ENCODE assay signal across 8 cellular contexts in the genomic region with DNA sequence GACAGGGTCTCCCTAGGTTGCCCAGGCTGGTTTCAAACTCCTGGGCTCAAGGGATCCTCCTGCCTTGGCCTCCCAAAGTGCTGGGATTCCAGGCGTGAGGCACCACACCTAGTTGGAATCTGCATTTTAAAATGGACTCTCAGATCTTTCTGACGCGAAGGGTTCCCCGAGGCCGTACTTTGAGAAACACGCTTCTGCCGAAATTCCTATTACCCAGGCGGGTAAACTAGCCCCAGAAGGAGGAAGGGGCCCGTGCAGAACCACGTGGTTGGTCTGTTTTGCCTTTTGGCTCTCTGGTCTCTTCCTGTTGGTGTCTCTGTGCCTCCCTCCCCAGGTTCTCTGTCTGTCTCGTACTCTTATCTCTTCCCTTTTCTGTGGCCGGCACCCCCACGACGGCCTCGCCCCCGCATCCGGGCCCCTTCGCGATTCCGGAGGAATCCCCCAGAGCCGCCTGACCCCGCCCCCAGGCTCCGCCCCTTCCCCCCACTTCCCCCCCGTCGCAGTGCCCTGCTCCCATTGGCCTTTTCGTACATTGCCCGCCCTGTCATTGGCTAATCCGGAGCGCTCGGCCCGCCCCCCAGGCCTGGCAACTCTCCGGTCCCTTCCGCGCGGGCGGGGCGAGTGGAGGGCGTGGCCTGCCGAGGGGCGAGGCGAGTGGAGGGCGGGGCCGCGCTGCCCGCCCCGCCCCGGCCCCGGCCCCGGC. TPM values are rescaled to one million over a fixed set of nuclear protein-coding genes. Genes with fewer than 3 reads are reported as not detected.
DNase-seq lines count a peak whose midpoint lies in the region; ATAC-seq and TF ChIP-seq lines count a peak whose summit lies in the region.

TSS of gene TNFAIP8L1 (plus strand) at position 689 of the 703 bp plus-strand sequence. CDS start 12,354 bp downstream, outside the sequence.

- H3K27ac ChIP-seq in aorta (ENCODE audit: low read depth in 1 of 2, low read length in 2 of 2), result no peak within 1 kb of the TSS

- TF ChIP-seq POLR2A in GM18505 (IDR thresholded peaks at IDR 0.05; ENCODE audit: borderline replicate concordance, extremely low read depth, insufficient read depth, insufficient read length), result peak; percentile 42

- no peak for TF ChIP-seq CTCF in astrocyte of the cerebellum (IDR thresholded peaks at IDR 0.05; ENCODE audit: low read depth, low read length, missing control alignments)

- ATAC-seq in GM18505 (IDR thresholded peaks at IDR 0.05; ENCODE audit: unreplicated experiment) (peak; percentile 84), HG02973 (IDR thresholded peaks at IDR 0.05; ENCODE audit: unreplicated experiment) (peak; percentile 76), aorta (ENCODE audit: low FRiP score) (peak; percentile 95)

- H3K27me3 ChIP-seq in aorta (ENCODE audit: control insufficient read depth in 1 of 2, insufficient read depth in 2 of 2, low read length in 1 of 2), result no peaks in the 10 kb centered on the region

- in situ Hi-C loops in astrocyte of the cerebellum (cut with HindIII; ENCODE audit: low sequenced_read_pairs), result no loop called here

- H3K4me3 ChIP-seq in astrocyte of the cerebellum (ENCODE audit: low read depth, low read length), result peak within 1 kb of the TSS; percentile 73
- peak within 1 kb of the TSS; percentile 2 to 10 for H3K4me3 ChIP-seq in aorta (ENCODE audit: low read length in 2 of 2)

- 4% methylated on average over 35 to 49 of the region's 49 CpGs for WGBS in aorta, 2 donors

- no peaks in the 10 kb centered on the region for H3K4me1 ChIP-seq in aorta (ENCODE audit: control insufficient read depth in 1 of 2, insufficient read depth in 2 of 2, low read length in 2 of 2)

- H3K36me3 ChIP-seq in aorta (ENCODE audit: control insufficient read depth in 1 of 2, insufficient read depth in 2 of 2, low read length in 1 of 2), result no peaks in the 10 kb centered on the region

- intact Hi-C loops in aorta (cut with DNase I), result loop anchor here (5.0 kb wide), 1 partner anchor 82 kb away; the partner anchor contains the start of gene SEMA6B (in 2 of the 2)

- DNase-seq in NCI-H2029 (lab: John Stamatoyannopoulos, UW), result peak; percentile 93
- peak; percentile 97 for DNase-seq in T-helper 22 cell (ENCODE audit: low read depth)
- peak; percentile 80 for DNase-seq in astrocyte of the cerebellum (ENCODE audit: low read depth)
- DNase-seq in hepatic stellate cell (ENCODE audit: low spot score), result peak; percentile 100
- peak; percentile 71 for DNase-seq in renal cortical epithelial cell (ENCODE audit: low read depth)
- DNase-seq in aorta, result peak; percentile 97 to 98

- no peaks in the 10 kb centered on the region for H3K9me3 ChIP-seq in aorta (ENCODE audit: control insufficient read depth, low read length)

RNA-seq across cellular contexts. Expression of gene TNFAIP8L1, which starts in this region (rescaled TPM):
- total RNA-seq in renal cortical epithelial cell, result 3.0 and 5.4 TPM in 2 replicates
- 10 to 100 TPM in 1 of 2 donors, 1 to 10 TPM in 1; 5.4 to 13.5 TPM for total RNA-seq in aorta
- 1 to 10 TPM; 1.6 to 3.9 TPM for polyA plus RNA-seq in aorta
